In genomic region chr4:153222790-153223417, GRCh38 we compare ENCODE assay signal across 8 cellular contexts. TPM values are rescaled to one million over a fixed set of nuclear protein-coding genes. Genes with fewer than 3 reads are reported as not detected.
DNase-seq lines count a peak whose midpoint lies in the region; ATAC-seq and TF ChIP-seq lines count a peak whose summit lies in the region.

No MANE protein-coding gene starts in this region.

- POLR2A ChIA-PET in activated CD8-positive, alpha-beta T cell treated with anti-CD3 and anti-CD28 coated beads for 36 hours (lab: Charles Lee): interaction anchor here (0.6 to 1.3 kb wide), 3 partner anchors 22 to 40 kb away, joined by 3 to 6 read pairs (median 3); no protein-coding TSS in a partner anchor

- no peaks in the 10 kb centered on the region for H4K20me1 ChIP-seq in Karpas-422 (ENCODE audit: insufficient read depth, low read depth, low read length)

- peak overlapping the region; percentile 87 for H3K56ac ChIP-seq in mesendoderm (ENCODE audit: low read length)

- H2BK120ac ChIP-seq in mesendoderm (ENCODE audit: low read depth, low read length): no peak overlapping the region

- H3K4me3 ChIP-seq in Karpas-422 (ENCODE audit: low read length) (no peak overlapping the region), mesendoderm (ENCODE audit: low read length) (peak overlapping the region; percentile 5)

- H4K5ac ChIP-seq in mesendoderm (ENCODE audit: low read length): no peak overlapping the region

- no peak overlapping the region for H3K27ac ChIP-seq in Karpas-422 (ENCODE audit: low read length)
- H3K27ac ChIP-seq in mesendoderm (ENCODE audit: low read depth, low read length): peak overlapping the region; percentile 10
- peak overlapping the region; percentile 62 for H3K27ac ChIP-seq in temporal lobe (ENCODE audit: low read depth, low read length)

- H2AFZ ChIP-seq in Karpas-422 (ENCODE audit: low read length): no peak overlapping the region

- peaks cover 11% of the 10 kb centered on the region for H3K36me3 Mint-ChIP-seq in activated CD8-positive, alpha-beta T cell treated with anti-CD3 and anti-CD28 coated beads for 36 hours (ENCODE audit: low read depth)
- H3K36me3 Mint-ChIP-seq in endothelial cell (ENCODE audit: low read depth, unreplicated experiment): no peaks in the 10 kb centered on the region

- no peaks in the 10 kb centered on the region for H3K79me1 ChIP-seq in mesendoderm (ENCODE audit: low read length)

- peak overlapping the region; percentile 73 for H3K4me3 Mint-ChIP-seq in activated CD8-positive, alpha-beta T cell treated with anti-CD3 and anti-CD28 coated beads for 36 hours
- peak overlapping the region; percentile 93 for H3K4me3 Mint-ChIP-seq in endothelial cell (ENCODE audit: unreplicated experiment)

- H3K4ac ChIP-seq in mesendoderm (ENCODE audit: low read depth, low read length): no peak overlapping the region

- H3K18ac ChIP-seq in mesendoderm (ENCODE audit: low read length): no peak overlapping the region

- WGBS in mesendoderm (ENCODE audit: extremely low coverage, insufficient coverage, low lambda C conversion rate): no CpG with 5 or more reads among the region's 57 CpGs

- peak overlapping the region; percentile 1 for H3K4me2 ChIP-seq in Karpas-422 (ENCODE audit: low read depth, low read length, poor library complexity, severe bottlenecking)
- H3K4me2 ChIP-seq in mesendoderm (ENCODE audit: low read length): peak overlapping the region; percentile 59

- peaks cover 29% of the 10 kb centered on the region for H3K27me3 Mint-ChIP-seq in activated CD8-positive, alpha-beta T cell treated with anti-CD3 and anti-CD28 coated beads for 36 hours
- H3K27me3 Mint-ChIP-seq in endothelial cell (ENCODE audit: unreplicated experiment): peaks cover 9% of the 10 kb centered on the region

- no peak for TF ChIP-seq CTCF in activated CD8-positive, alpha-beta T cell treated with anti-CD3 and anti-CD28 coated beads for 36 hours (IDR thresholded peaks at IDR 0.05)
- TF ChIP-seq CTCF in endothelial cell (IDR thresholded peaks at IDR 0.05; ENCODE audit: unreplicated experiment): no peak

- H3K23ac ChIP-seq in mesendoderm (ENCODE audit: low read length): peak overlapping the region; percentile 74

- H2AK5ac ChIP-seq in mesendoderm (ENCODE audit: low read length): no peak overlapping the region

- no peak overlapping the region for H2BK5ac ChIP-seq in mesendoderm (ENCODE audit: low read length)

- H3K9me2 ChIP-seq in Karpas-422 (replicated peaks; ENCODE audit: insufficient read depth, low read length): no peaks in the 10 kb centered on the region

- ATAC-seq in GM21576 (IDR thresholded peaks at IDR 0.05; ENCODE audit: unreplicated experiment): peak; percentile 60
- peak; percentile 48 for ATAC-seq in activated CD8-positive, alpha-beta T cell treated with anti-CD3 and anti-CD28 coated beads for 36 hours

- intact Hi-C loops in activated CD8-positive, alpha-beta T cell treated with anti-CD3 and anti-CD28 coated beads for 36 hours (cut with micrococcal nuclease): no loop called here

- CTCF ChIA-PET in activated CD8-positive, alpha-beta T cell treated with anti-CD3 and anti-CD28 coated beads for 36 hours (lab: Charles Lee): interaction anchor here (1.1 to 2.9 kb wide), 4 partner anchors 10 to 421 kb away, joined by 4 to 9 read pairs (median 7); partner anchors contain the start of gene TRIM2

- no peak overlapping the region for H4K8ac ChIP-seq in mesendoderm (ENCODE audit: low read depth, low read length)

- DNase-seq in ELR (ENCODE audit: low read depth): peak; percentile 61
- no peak for DNase-seq in Karpas-422
- DNase-seq in activated CD8-positive, alpha-beta T cell treated with anti-CD3 and anti-CD28 coated beads for 36 hours: peak; percentile 41
- peak; percentile 57 for DNase-seq in endothelial cell (ENCODE audit: low spot score)
- peak; percentile 77 for DNase-seq in mesendoderm
- DNase-seq in SW480 (ENCODE audit: low spot score): no peak

- H3K4me1 ChIP-seq in Karpas-422 (ENCODE audit: low read length) (peaks cover 18% of the 10 kb centered on the region), mesendoderm (ENCODE audit: control insufficient read depth, low read depth, low read length) (peaks cover 3% of the 10 kb centered on the region)

- H3K9me3 ChIP-seq in Karpas-422 (ENCODE audit: low read length): peaks cover 6% of the 10 kb centered on the region; the same call in 1 of the 2 replicates

- peaks cover 30% of the 10 kb centered on the region for H3K4me1 Mint-ChIP-seq in activated CD8-positive, alpha-beta T cell treated with anti-CD3 and anti-CD28 coated beads for 36 hours (ENCODE audit: low read depth)
- peaks cover 27% of the 10 kb centered on the region for H3K4me1 Mint-ChIP-seq in endothelial cell (ENCODE audit: unreplicated experiment)

- no peaks in the 10 kb centered on the region; the same call in 1 of the 2 replicates for H3K27me3 ChIP-seq in Karpas-422 (ENCODE audit: low read length)
- H3K27me3 ChIP-seq in mesendoderm (ENCODE audit: insufficient read depth, low read length, poor library complexity): no peaks in the 10 kb centered on the region

- no peaks in the 10 kb centered on the region for H3K79me2 ChIP-seq in Karpas-422 (ENCODE audit: low read length)
- no peaks in the 10 kb centered on the region for H3K79me2 ChIP-seq in mesendoderm (ENCODE audit: control insufficient read depth, insufficient read depth, low read length)

- H3K9ac ChIP-seq in Karpas-422 (ENCODE audit: low read length) (no peak overlapping the region), mesendoderm (ENCODE audit: low read length) (peak overlapping the region; percentile 74)

- H3K36me3 ChIP-seq in Karpas-422 (ENCODE audit: insufficient read depth, low read length): no peaks in the 10 kb centered on the region
- no peaks in the 10 kb centered on the region for H3K36me3 ChIP-seq in mesendoderm (ENCODE audit: control insufficient read depth, insufficient read depth, low read length)

- H3K27ac Mint-ChIP-seq in activated CD8-positive, alpha-beta T cell treated with anti-CD3 and anti-CD28 coated beads for 36 hours: peak overlapping the region; percentile 36
- peak overlapping the region; percentile 86 for H3K27ac Mint-ChIP-seq in endothelial cell (ENCODE audit: unreplicated experiment)

- H2BK15ac ChIP-seq in mesendoderm (replicated peaks; ENCODE audit: low read depth): no peak overlapping the region

- peaks cover 8% of the 10 kb centered on the region for H3K9me3 Mint-ChIP-seq in activated CD8-positive, alpha-beta T cell treated with anti-CD3 and anti-CD28 coated beads for 36 hours
- H3K9me3 Mint-ChIP-seq in endothelial cell (ENCODE audit: unreplicated experiment): no peaks in the 10 kb centered on the region

RNA-seq across cellular contexts. Expression of gene TRIM2, which starts 18.7 kb away (rescaled TPM):
- total RNA-seq in Karpas-422 (2014; rRNA removed; shearing (Covaris generic); ENCODE audit: low replicate concordance): 0.76 and 0.97 TPM in 2 replicates
- 1 to 10 TPM in 1 of 2 experiments, under 1 TPM in 1; 0.63 to 1.4 TPM for total RNA-seq in activated CD8-positive, alpha-beta T cell treated with anti-CD3 and anti-CD28 coated beads for 36 hours
- total RNA-seq in endothelial cell (ENCODE audit: unreplicated experiment) (15.4 TPM), temporal lobe (744 TPM)
- polyA plus RNA-seq in mesendoderm (2013, experiment 1 of 2): 13.0 TPM
- 13.2 TPM for polyA plus RNA-seq in mesendoderm (2013, experiment 2 of 2)

Comparison
In these comparisons a context has a peak if more than half of its experiments do, and no peak if none do; other contexts are left out.
1. DNase-seq: peak in ELR (single experiment), activated CD8-positive, alpha-beta T cell treated with anti-CD3 and anti-CD28 coated beads for 36 hours (single experiment), endothelial cell (single experiment) and mesendoderm (single experiment); none in Karpas-422 (single experiment) and SW480 (single experiment).
2. RNA of gene TRIM2, which starts 18.7 kb away (total RNA-seq): 744 TPM in temporal lobe (single experiment); 15.4 TPM in endothelial cell (single experiment), 0.63 to 1.4 TPM in activated CD8-positive, alpha-beta T cell treated with anti-CD3 and anti-CD28 coated beads for 36 hours and 0.76 to 0.97 TPM in Karpas-422; every median in the first group is over 10 times any median in the second.